Comparison of ENCODE assay signal across 7 cellular contexts in genomic region chr7:6855563-6856131, GRCh38. TPM values are rescaled to one million over a fixed set of nuclear protein-coding genes. Genes with fewer than 3 reads are reported as not detected.
DNase-seq lines count a peak whose midpoint lies in the region; ATAC-seq and TF ChIP-seq lines count a peak whose summit lies in the region.
"Not testable (repeated sequence)": the region's sequence is repeated elsewhere in the genome, so short reads cannot be mapped to it uniquely, and the experiment has no call there.

No MANE protein-coding gene starts in this region.

- not testable (repeated sequence) for H3K79me2 ChIP-seq in hepatocyte

- H3K27me3 ChIP-seq in Peyer's patch, hepatocyte: not testable (repeated sequence)
- H3K27me3 ChIP-seq in spleen (replicated peaks in 1 of 7): peaks cover 0 to 23% (median 0%) of the 10 kb centered on the region in 7 donors

- H3K27ac Mint-ChIP-seq in activated T-helper 1 cell treated with anti-CD3 and anti-CD28 coated beads, Interleukin-12 subunit alpha, Interleukin-12 subunit beta, Interleukin-2, Interleukin-4 antibody, amounts not matched to agents 30 ng/mL and 10 ng/mL and 1 ng/mL, durations not matched to agents 14 hours and 24 hours and 36 hours; natural killer cell: not testable (repeated sequence)

- H3K27me3 Mint-ChIP-seq in activated T-helper 1 cell treated with anti-CD3 and anti-CD28 coated beads, Interleukin-12 subunit alpha, Interleukin-12 subunit beta, Interleukin-2, Interleukin-4 antibody, amounts not matched to agents 30 ng/mL and 10 ng/mL and 1 ng/mL, durations not matched to agents 14 hours and 24 hours and 36 hours (ENCODE audit: insufficient read depth): peaks cover 13% of the 10 kb centered on the region
- H3K27me3 Mint-ChIP-seq in natural killer cell (ENCODE audit: low read depth in 2 of 2): peaks cover 0 to 13% of the 10 kb centered on the region in 2 donors

- intact Hi-C loops in activated T-helper 1 cell treated with anti-CD3 and anti-CD28 coated beads, Interleukin-12 subunit alpha, Interleukin-12 subunit beta, Interleukin-2, Interleukin-4 antibody, amounts not matched to agents 30 ng/mL and 10 ng/mL and 1 ng/mL, durations not matched to agents 14 hours and 24 hours and 36 hours (cut with micrococcal nuclease); natural killer cell (cut with micrococcal nuclease): not testable (repeated sequence)
- intact Hi-C loops in spleen (cut with DNase I; ENCODE audit: low total_unique reads): loop anchor here (5.0 kb wide), 1 partner anchor 338 kb away; no protein-coding TSS in a partner anchor

- H4K20me1 ChIP-seq in hepatocyte (ENCODE audit: insufficient read depth, poor library complexity, severe bottlenecking): not testable (repeated sequence)

- not testable (repeated sequence) for H3K9me3 ChIP-seq in Peyer's patch; hepatocyte (ENCODE audit: low read depth); spleen

- H3K9me2 ChIP-seq in hepatocyte (replicated peaks; ENCODE audit: insufficient read depth): not testable (repeated sequence)

- H3K36me3 ChIP-seq in Peyer's patch; hepatocyte (replicated peaks; ENCODE audit: insufficient read depth, low read depth); spleen: not testable (repeated sequence)

- H2AFZ ChIP-seq in hepatocyte: peak overlapping the region; percentile 31

- ATAC-seq in natural killer cell: not testable (repeated sequence)

- TF ChIP-seq CTCF in Peyer's patch (IDR thresholded peaks at IDR 0.05); choroid plexus epithelial cell (conservative IDR thresholded peaks at IDR 0.05; ENCODE audit: low read depth, low read length); hepatocyte (IDR thresholded peaks at IDR 0.05; ENCODE audit: poor library complexity); natural killer cell (IDR thresholded peaks at IDR 0.05); spleen (IDR thresholded peaks at IDR 0.05 in 8 of 11, conservative IDR thresholded peaks at IDR 0.05 in 3 of 11): not testable (repeated sequence)

- H3K27ac ChIP-seq in Peyer's patch, hepatocyte, spleen: not testable (repeated sequence)

- peak; percentile 8 for DNase-seq in ELF-1 (ENCODE audit: low read depth, low spot score)
- DNase-seq in Peyer's patch; activated T-helper 1 cell treated with anti-CD3 and anti-CD28 coated beads, Interleukin-12 subunit alpha, Interleukin-12 subunit beta, Interleukin-2, Interleukin-4 antibody, amounts not matched to agents 30 ng/mL and 10 ng/mL and 1 ng/mL, durations not matched to agents 14 hours and 24 hours and 36 hours (ENCODE audit: low spot score); choroid plexus epithelial cell (ENCODE audit: low read depth); hepatocyte (ENCODE audit: low spot score); natural killer cell; spleen: not testable (repeated sequence)

- H3K4me2 ChIP-seq in hepatocyte: peak overlapping the region; percentile 89

- H3K4me3 Mint-ChIP-seq in activated T-helper 1 cell treated with anti-CD3 and anti-CD28 coated beads, Interleukin-12 subunit alpha, Interleukin-12 subunit beta, Interleukin-2, Interleukin-4 antibody, amounts not matched to agents 30 ng/mL and 10 ng/mL and 1 ng/mL, durations not matched to agents 14 hours and 24 hours and 36 hours: peak overlapping the region; percentile 76
- H3K4me3 Mint-ChIP-seq in natural killer cell: peak overlapping the region; percentile 85

- peak overlapping the region; percentile 10 to 48 (median 39) for H3K4me3 ChIP-seq in Peyer's patch
- H3K4me3 ChIP-seq in choroid plexus epithelial cell (ENCODE audit: low read depth, low read length): peak overlapping the region; percentile 42
- not testable (repeated sequence) for H3K4me3 ChIP-seq in hepatocyte
- H3K4me3 ChIP-seq in spleen: peak overlapping the region in 7 of 8 donors; percentile 15 to 66 (median 35)

- not testable (repeated sequence) for H3K36me3 Mint-ChIP-seq in activated T-helper 1 cell treated with anti-CD3 and anti-CD28 coated beads, Interleukin-12 subunit alpha, Interleukin-12 subunit beta, Interleukin-2, Interleukin-4 antibody, amounts not matched to agents 30 ng/mL and 10 ng/mL and 1 ng/mL, durations not matched to agents 14 hours and 24 hours and 36 hours (ENCODE audit: low read depth); natural killer cell

- 8% methylated on average over 28 of the region's 47 CpGs for WGBS in hepatocyte (ENCODE audit: low lambda C conversion rate, missing lambda C conversion rate)
- WGBS in spleen, 5 donors: 2 to 19% (median 7%) methylated on average over 6 to 42 of the region's 47 CpGs

- H3K9me3 Mint-ChIP-seq in activated T-helper 1 cell treated with anti-CD3 and anti-CD28 coated beads, Interleukin-12 subunit alpha, Interleukin-12 subunit beta, Interleukin-2, Interleukin-4 antibody, amounts not matched to agents 30 ng/mL and 10 ng/mL and 1 ng/mL, durations not matched to agents 14 hours and 24 hours and 36 hours; natural killer cell: not testable (repeated sequence)

- not testable (repeated sequence) for H3K4me1 Mint-ChIP-seq in activated T-helper 1 cell treated with anti-CD3 and anti-CD28 coated beads, Interleukin-12 subunit alpha, Interleukin-12 subunit beta, Interleukin-2, Interleukin-4 antibody, amounts not matched to agents 30 ng/mL and 10 ng/mL and 1 ng/mL, durations not matched to agents 14 hours and 24 hours and 36 hours (ENCODE audit: low read depth); natural killer cell

- H3K4me1 ChIP-seq in Peyer's patch; hepatocyte (ENCODE audit: insufficient read depth): not testable (repeated sequence)
- H3K4me1 ChIP-seq in spleen: peaks cover 0 to 17% (median 5%) of the 10 kb centered on the region in 6 donors

- not testable (repeated sequence) for TF ChIP-seq POLR2A in Peyer's patch (IDR thresholded peaks at IDR 0.05); spleen (IDR thresholded peaks at IDR 0.05)

RNA-seq across cellular contexts. Expression of gene CCZ1B, which starts 29.6 kb away (rescaled TPM):
- total RNA-seq in Peyer's patch (100 to 1,000 TPM in 3 of 4 donors, 10 to 100 TPM in 1; 73.7 to 253 (median 131) TPM), hepatocyte (16.4 and 25.0 TPM in 2 replicates), natural killer cell (100 to 1,000 TPM in 2 of 3 donors, 10 to 100 TPM in 1; 84.5 to 145 (median 103) TPM), spleen (100 to 1,000 TPM in 2 of 7 donors, 10 to 100 TPM in 5; 61.0 to 103 (median 78.0) TPM)
- total RNA-seq in activated T-helper 1 cell treated with anti-CD3 and anti-CD28 coated beads, Interleukin-12 subunit alpha, Interleukin-12 subunit beta, Interleukin-2, Interleukin-4 antibody, amounts not matched to agents 30 ng/mL and 10 ng/mL and 1 ng/mL, durations not matched to agents 14 hours and 24 hours and 36 hours: 78.5 and 94.8 TPM in 2 replicates
- polyA plus RNA-seq in hepatocyte (28.9 and 38.9 TPM in 2 replicates), spleen (10 to 100 TPM; 26.7 to 59.9 (median 55.8) TPM)
